Comparison of ENCODE assay signal across 16 cellular contexts in the genomic region with DNA sequence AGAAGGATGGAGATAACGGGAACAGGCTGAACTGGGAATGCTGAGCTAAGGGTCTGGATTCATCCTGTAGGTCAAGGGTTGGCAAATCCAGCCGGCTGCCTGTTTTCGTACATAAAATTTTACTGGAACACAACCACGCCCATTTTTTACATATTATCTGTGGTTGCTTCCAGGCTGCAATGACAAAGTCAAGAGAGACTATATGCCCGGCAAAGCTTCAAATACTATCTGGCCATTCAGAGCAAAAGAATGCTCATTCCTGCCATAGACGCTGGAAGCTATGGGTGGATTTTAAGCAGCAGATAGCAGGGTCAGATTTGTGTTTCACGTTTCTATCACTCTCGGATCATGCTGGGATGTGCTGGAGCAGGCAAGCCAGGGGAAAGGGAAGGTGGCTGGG.
A peak's percentile ranks its signal among the peaks of the same experiment; 100 is the strongest.
DNase-seq lines count a peak whose midpoint lies in the region; ATAC-seq and TF ChIP-seq lines count a peak whose summit lies in the region.
"Had no signal": no experiment of that assay in that cellular context is flagged by ENCODE, and none has a peak within 500 bp of the region (broad histone marks: within the 10 kb centered on the region; RNA-seq: fewer than 3 reads in every experiment).

No MANE protein-coding gene starts in this region.

- POLR2A ChIA-PET in activated CD8-positive, alpha-beta T cell treated with anti-CD3 and anti-CD28 coated beads for 36 hours (lab: Charles Lee), result no interaction called here
- POLR2A ChIA-PET in activated CD8-positive, alpha-beta T cell treated with anti-CD3 and anti-CD28 coated beads, Interleukin-2, amount 10 ng/mL, durations not matched to agents 7 days and 5 days (lab: Charles Lee), result no interaction called here

- intact Hi-C loops in activated CD8-positive, alpha-beta T cell treated with anti-CD3 and anti-CD28 coated beads for 36 hours (cut with micrococcal nuclease), result no loop called here

- TF ChIP-seq CTCF in activated CD8-positive, alpha-beta T cell treated with anti-CD3 and anti-CD28 coated beads for 36 hours (IDR thresholded peaks at IDR 0.05), result no peak
- no peak for TF ChIP-seq CTCF in fibroblast of pulmonary artery (IDR thresholded peaks at IDR 0.05; ENCODE audit: low read length, missing control alignments)

- H3K9me3 Mint-ChIP-seq in activated CD8-positive, alpha-beta T cell treated with anti-CD3 and anti-CD28 coated beads for 36 hours, result no peaks in the 10 kb centered on the region
- no peaks in the 10 kb centered on the region for H3K9me3 Mint-ChIP-seq in activated CD8-positive, alpha-beta T cell treated with anti-CD3 and anti-CD28 coated beads, Interleukin-2, amount 10 ng/mL, durations not matched to agents 7 days and 5 days (ENCODE audit: insufficient read depth)
- no peaks in the 10 kb centered on the region for H3K9me3 Mint-ChIP-seq in stimulated activated effector memory CD8-positive, alpha-beta T cell treated with anti-CD3 and anti-CD28 coated beads, Interleukin-12 subunit alpha, Interleukin-12 subunit beta, amount 100 ng/mL, for 72 hours
- H3K9me3 Mint-ChIP-seq: WTC11 had no signal

- no peak for ATAC-seq in activated CD8-positive, alpha-beta T cell treated with anti-CD3 and anti-CD28 coated beads for 36 hours
- ATAC-seq in activated CD8-positive, alpha-beta T cell treated with anti-CD3 and anti-CD28 coated beads, Interleukin-2, amount 10 ng/mL, durations not matched to agents 7 days and 5 days, result no peak
- ATAC-seq in SK-N-SH treated with all-trans-retinoic acid at 6 μM for 48 hours, result peak; percentile 46
- ATAC-seq in stimulated activated effector memory CD8-positive, alpha-beta T cell treated with anti-CD3 and anti-CD28 coated beads, Interleukin-12 subunit alpha, Interleukin-12 subunit beta, amount 100 ng/mL, for 72 hours, result no peak
- no peak for ATAC-seq in HG02981 (IDR thresholded peaks at IDR 0.05; ENCODE audit: unreplicated experiment)
- ATAC-seq in HG02763 (IDR thresholded peaks at IDR 0.05; ENCODE audit: unreplicated experiment), result no peak
- ATAC-seq: HCT116, WTC11 had no signal

- H3K36me3 Mint-ChIP-seq in activated CD8-positive, alpha-beta T cell treated with anti-CD3 and anti-CD28 coated beads for 36 hours (ENCODE audit: low read depth), result peaks cover 45% of the 10 kb centered on the region
- peaks cover 6% of the 10 kb centered on the region for H3K36me3 Mint-ChIP-seq in activated CD8-positive, alpha-beta T cell treated with anti-CD3 and anti-CD28 coated beads, Interleukin-2, amount 10 ng/mL, durations not matched to agents 7 days and 5 days (ENCODE audit: low read depth)
- peaks cover 58% of the 10 kb centered on the region for H3K36me3 Mint-ChIP-seq in stimulated activated effector memory CD8-positive, alpha-beta T cell treated with anti-CD3 and anti-CD28 coated beads, Interleukin-12 subunit alpha, Interleukin-12 subunit beta, amount 100 ng/mL, for 72 hours
- H3K36me3 Mint-ChIP-seq: WTC11 had no signal

- CTCF ChIA-PET in activated CD8-positive, alpha-beta T cell treated with anti-CD3 and anti-CD28 coated beads for 36 hours (lab: Charles Lee), result interaction anchor here (1.5 kb wide), 1 partner anchor 11 kb away, joined by 4 read pairs; no protein-coding TSS in a partner anchor
- CTCF ChIA-PET in activated CD8-positive, alpha-beta T cell treated with anti-CD3 and anti-CD28 coated beads, Interleukin-2, amount 10 ng/mL, durations not matched to agents 7 days and 5 days (lab: Charles Lee), result no interaction called here

- H3K4me3 ChIP-seq in fibroblast of pulmonary artery (replicated peaks; ENCODE audit: low read depth, low read length), result no peak overlapping the region
- H3K4me3 ChIP-seq: ascending aorta, ovary, SK-N-MC, testis had no signal

- peaks cover 43% of the 10 kb centered on the region for H3K4me1 Mint-ChIP-seq in activated CD8-positive, alpha-beta T cell treated with anti-CD3 and anti-CD28 coated beads for 36 hours (ENCODE audit: low read depth)
- H3K4me1 Mint-ChIP-seq in activated CD8-positive, alpha-beta T cell treated with anti-CD3 and anti-CD28 coated beads, Interleukin-2, amount 10 ng/mL, durations not matched to agents 7 days and 5 days (ENCODE audit: low read depth), result peaks cover 30% of the 10 kb centered on the region
- H3K4me1 Mint-ChIP-seq in stimulated activated effector memory CD8-positive, alpha-beta T cell treated with anti-CD3 and anti-CD28 coated beads, Interleukin-12 subunit alpha, Interleukin-12 subunit beta, amount 100 ng/mL, for 72 hours, result peaks cover 70% of the 10 kb centered on the region

- no peak overlapping the region for H3K4me3 Mint-ChIP-seq in activated CD8-positive, alpha-beta T cell treated with anti-CD3 and anti-CD28 coated beads for 36 hours
- H3K4me3 Mint-ChIP-seq in activated CD8-positive, alpha-beta T cell treated with anti-CD3 and anti-CD28 coated beads, Interleukin-2, amount 10 ng/mL, durations not matched to agents 7 days and 5 days, result no peak overlapping the region
- no peak overlapping the region for H3K4me3 Mint-ChIP-seq in stimulated activated effector memory CD8-positive, alpha-beta T cell treated with anti-CD3 and anti-CD28 coated beads, Interleukin-12 subunit alpha, Interleukin-12 subunit beta, amount 100 ng/mL, for 72 hours
- H3K4me3 Mint-ChIP-seq: WTC11 had no signal

- no peak for DNase-seq in activated CD8-positive, alpha-beta T cell treated with anti-CD3 and anti-CD28 coated beads for 36 hours
- no peak for DNase-seq in activated CD8-positive, alpha-beta T cell treated with anti-CD3 and anti-CD28 coated beads, Interleukin-2, amount 10 ng/mL, durations not matched to agents 7 days and 5 days
- DNase-seq in fibroblast of pulmonary artery (ENCODE audit: low read depth), result peak; percentile 59
- no peak for DNase-seq in stimulated activated effector memory CD8-positive, alpha-beta T cell treated with anti-CD3 and anti-CD28 coated beads, Interleukin-12 subunit alpha, Interleukin-12 subunit beta, amount 100 ng/mL, for 72 hours (ENCODE audit: low spot score in 2 of 2)
- DNase-seq in kidney glomerular epithelial cell (lab: John Stamatoyannopoulos, UW), result no peak
- DNase-seq: midbrain, NCI-H1930, ovary, testis had no signal

- peak overlapping the region; percentile 46 for H3K27ac Mint-ChIP-seq in activated CD8-positive, alpha-beta T cell treated with anti-CD3 and anti-CD28 coated beads for 36 hours
- no peak overlapping the region for H3K27ac Mint-ChIP-seq in activated CD8-positive, alpha-beta T cell treated with anti-CD3 and anti-CD28 coated beads, Interleukin-2, amount 10 ng/mL, durations not matched to agents 7 days and 5 days
- peak overlapping the region; percentile 84 for H3K27ac Mint-ChIP-seq in stimulated activated effector memory CD8-positive, alpha-beta T cell treated with anti-CD3 and anti-CD28 coated beads, Interleukin-12 subunit alpha, Interleukin-12 subunit beta, amount 100 ng/mL, for 72 hours
- H3K27ac Mint-ChIP-seq: WTC11 had no signal

- H3K27me3 Mint-ChIP-seq in activated CD8-positive, alpha-beta T cell treated with anti-CD3 and anti-CD28 coated beads for 36 hours, result no peaks in the 10 kb centered on the region
- no peaks in the 10 kb centered on the region for H3K27me3 Mint-ChIP-seq in activated CD8-positive, alpha-beta T cell treated with anti-CD3 and anti-CD28 coated beads, Interleukin-2, amount 10 ng/mL, durations not matched to agents 7 days and 5 days (ENCODE audit: low read depth)

TF ChIP-seq in SK-N-SH treated with all-trans-retinoic acid at 6 μM for 48 hours, 23 proteins besides CTCF, POLR2A, EP300 and RAD21:
- TF ChIP-seq, protein P1, sequence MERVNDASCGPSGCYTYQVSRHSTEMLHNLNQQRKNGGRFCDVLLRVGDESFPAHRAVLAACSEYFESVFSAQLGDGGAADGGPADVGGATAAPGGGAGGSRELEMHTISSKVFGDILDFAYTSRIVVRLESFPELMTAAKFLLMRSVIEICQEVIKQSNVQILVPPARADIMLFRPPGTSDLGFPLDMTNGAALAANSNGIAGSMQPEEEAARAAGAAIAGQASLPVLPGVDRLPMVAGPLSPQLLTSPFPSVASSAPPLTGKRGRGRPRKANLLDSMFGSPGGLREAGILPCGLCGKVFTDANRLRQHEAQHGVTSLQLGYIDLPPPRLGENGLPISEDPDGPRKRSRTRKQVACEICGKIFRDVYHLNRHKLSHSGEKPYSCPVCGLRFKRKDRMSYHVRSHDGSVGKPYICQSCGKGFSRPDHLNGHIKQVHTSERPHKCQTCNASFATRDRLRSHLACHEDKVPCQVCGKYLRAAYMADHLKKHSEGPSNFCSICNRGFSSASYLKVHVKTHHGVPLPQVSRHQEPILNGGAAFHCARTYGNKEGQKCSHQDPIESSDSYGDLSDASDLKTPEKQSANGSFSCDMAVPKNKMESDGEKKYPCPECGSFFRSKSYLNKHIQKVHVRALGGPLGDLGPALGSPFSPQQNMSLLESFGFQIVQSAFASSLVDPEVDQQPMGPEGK (CRISPR knock-in tag; IDR thresholded peaks at IDR 0.05; ENCODE audit: borderline replicate concordance), result no peak
- no peak for TF ChIP-seq ZNF8 (CRISPR knock-in tag; IDR thresholded peaks at IDR 0.05)
- no peak for TF ChIP-seq RARB (CRISPR knock-in tag; IDR thresholded peaks at IDR 0.05)
- no peak for TF ChIP-seq ARNTL (CRISPR knock-in tag; IDR thresholded peaks at IDR 0.05; ENCODE audit: borderline replicate concordance, low read depth)
- no peak for TF ChIP-seq CSDC2 (CRISPR knock-in tag; IDR thresholded peaks at IDR 0.05)
- TF ChIP-seq, protein P2, sequence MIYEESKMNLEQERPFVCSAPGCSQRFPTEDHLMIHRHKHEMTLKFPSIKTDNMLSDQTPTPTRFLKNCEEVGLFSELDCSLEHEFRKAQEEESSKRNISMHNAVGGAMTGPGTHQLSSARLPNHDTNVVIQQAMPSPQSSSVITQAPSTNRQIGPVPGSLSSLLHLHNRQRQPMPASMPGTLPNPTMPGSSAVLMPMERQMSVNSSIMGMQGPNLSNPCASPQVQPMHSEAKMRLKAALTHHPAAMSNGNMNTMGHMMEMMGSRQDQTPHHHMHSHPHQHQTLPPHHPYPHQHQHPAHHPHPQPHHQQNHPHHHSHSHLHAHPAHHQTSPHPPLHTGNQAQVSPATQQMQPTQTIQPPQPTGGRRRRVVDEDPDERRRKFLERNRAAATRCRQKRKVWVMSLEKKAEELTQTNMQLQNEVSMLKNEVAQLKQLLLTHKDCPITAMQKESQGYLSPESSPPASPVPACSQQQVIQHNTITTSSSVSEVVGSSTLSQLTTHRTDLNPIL (CRISPR knock-in tag; IDR thresholded peaks at IDR 0.05; ENCODE audit: low read depth), result no peak
- TF ChIP-seq ZNF565 (CRISPR knock-in tag; conservative IDR thresholded peaks at IDR 0.05; ENCODE audit: low read depth), result no peak
